In the genomic region with DNA sequence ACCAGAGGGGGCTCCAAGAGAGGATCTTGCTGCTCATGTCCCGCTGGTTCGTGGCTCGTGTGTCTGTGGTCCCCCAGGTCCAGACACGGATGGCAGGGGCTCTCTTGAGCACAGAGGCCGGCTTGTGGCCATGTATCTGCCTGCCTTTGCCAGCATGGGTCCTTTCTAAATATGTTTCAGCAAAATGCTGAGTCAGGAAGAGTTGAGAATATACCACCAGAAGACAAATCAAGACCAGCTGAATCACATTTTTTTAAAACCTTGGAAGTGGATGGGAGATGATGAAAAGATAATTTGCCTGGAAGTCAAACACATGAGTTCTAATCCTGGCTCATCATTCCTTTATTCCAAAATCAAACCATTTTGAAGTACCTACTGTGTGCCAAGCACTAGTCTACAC, we compare ENCODE assay signal across 14 cellular contexts. TPM values are rescaled to one million over a fixed set of nuclear protein-coding genes. Genes with fewer than 3 reads are reported as not detected.
DNase-seq lines count a peak whose midpoint lies in the region; ATAC-seq and TF ChIP-seq lines count a peak whose summit lies in the region.
"Had no signal": no experiment of that assay in that cellular context is flagged by ENCODE, and none has a peak within 500 bp of the region (broad histone marks: within the 10 kb centered on the region; RNA-seq: fewer than 3 reads in every experiment).

No MANE protein-coding gene starts in this region.

- no peak overlapping the region for H3K4me3 ChIP-seq in mesenchymal stem cell (ENCODE audit: insufficient read depth in 1 of 2, low read depth in 1 of 2, low read length in 2 of 2)
- H3K4me3 ChIP-seq: BLaER1 had no signal

- WGBS in mesenchymal stem cell, result 89% methylated on average over 5 of the region's 5 CpGs

- peaks cover 7 to 29% of the 10 kb centered on the region in 2 experiments for H3K36me3 ChIP-seq in mesenchymal stem cell (ENCODE audit: control insufficient read depth in 1 of 2, insufficient read depth in 2 of 2, low read depth in 1 of 2, low read length in 2 of 2)
- H3K36me3 ChIP-seq: BLaER1 had no signal

- peak overlapping the region; percentile 86 for H4K8ac ChIP-seq in mesenchymal stem cell (ENCODE audit: low read length)

- TF ChIP-seq CTCF in HFFc6 (IDR thresholded peaks at IDR 0.05), result no peak

- peak overlapping the region; percentile 90 to 99 for H2BK12ac ChIP-seq in mesenchymal stem cell (ENCODE audit: low read length in 2 of 2)

- H3K4me3 Mint-ChIP-seq in HFFc6 (peak overlapping the region; percentile 54), T-cell (no peak overlapping the region)
- H3K4me3 Mint-ChIP-seq: nephron progenitor cell had no signal

- ATAC-seq in HG03097 (IDR thresholded peaks at IDR 0.05; ENCODE audit: low FRiP score, unreplicated experiment) (no peak), T-cell (replicated peaks in 1 of 4) (no peak)
- ATAC-seq: activated CD4-positive, CD25-positive, alpha-beta regulatory T cell treated with anti-CD3 and anti-CD28 coated beads, Interleukin-2, amount 50 U/mL, for 24 hours had no signal

- H3K14ac ChIP-seq in mesenchymal stem cell (ENCODE audit: low read length in 2 of 2), result no peak overlapping the region

- peak; percentile 28 for DNase-seq in HFFc6
- no peak for DNase-seq in caudate nucleus (lab: John Stamatoyannopoulos, UW)
- no peak for DNase-seq in mesenchymal stem cell
- DNase-seq in substantia nigra (lab: John Stamatoyannopoulos, UW), result no peak
- DNase-seq in NCI-H2227 (lab: John Stamatoyannopoulos, UW; ENCODE audit: unreplicated experiment), result no peak
- DNase-seq in stimulated activated naive CD4-positive, alpha-beta T cell treated with Interleukin-2 at 50 U/mL for 16 hours (lab: John Stamatoyannopoulos, UW), result no peak
- no peak for DNase-seq in T-cell
- DNase-seq: NCI-H1092 treated with DMSO at 0.1 percent for 48 hours; NCI-H2227 treated with DMSO at 0.1 percent for 48 hours; nephron progenitor cell; stimulated activated CD4-positive, alpha-beta T cell treated with anti-CD3 and anti-CD28 coated beads, Interleukin-12 subunit alpha, Interleukin-12 subunit beta, amount 100 ng/mL, for 4 hours had no signal

- peak overlapping the region; percentile 92 for H3K27ac Mint-ChIP-seq in HFFc6
- no peak overlapping the region for H3K27ac Mint-ChIP-seq in T-cell
- H3K27ac Mint-ChIP-seq: nephron progenitor cell had no signal

- peak overlapping the region; percentile 94 for H2BK120ac ChIP-seq in mesenchymal stem cell (ENCODE audit: low read depth, low read length)

- CTCF ChIA-PET in T-cell (lab: Charles Lee), result no interaction called here

- H3K18ac ChIP-seq in mesenchymal stem cell (ENCODE audit: low read depth in 1 of 2, low read length in 2 of 2), result peak overlapping the region; percentile 93

- peaks cover 38% of the 10 kb centered on the region for H3K4me1 ChIP-seq in mesenchymal stem cell (ENCODE audit: control insufficient read depth, insufficient read depth, low read depth, low read length)
- H3K4me1 ChIP-seq: BLaER1 had no signal

- H3K27ac ChIP-seq in caudate nucleus (ENCODE audit: low read depth, low read length) (peak overlapping the region; percentile 79), mesenchymal stem cell (ENCODE audit: low read length, poor library complexity, severe bottlenecking) (peak overlapping the region; percentile 95), substantia nigra (ENCODE audit: low read depth, low read length, poor library complexity, severe bottlenecking) (peak overlapping the region; percentile 56)
- H3K27ac ChIP-seq: BLaER1 had no signal

- H2AK5ac ChIP-seq in mesenchymal stem cell (ENCODE audit: low read length, severe bottlenecking), result peak overlapping the region; percentile 98

- H3K27me3 ChIP-seq in mesenchymal stem cell (ENCODE audit: control insufficient read depth in 1 of 2, insufficient read depth in 1 of 2, low read length in 2 of 2), result no peaks in the 10 kb centered on the region
- H3K27me3 ChIP-seq: BLaER1 had no signal

- H3K4me2 ChIP-seq in mesenchymal stem cell (ENCODE audit: low read length, poor library complexity, severe bottlenecking), result no peak overlapping the region
- H3K4me2 ChIP-seq: BLaER1 had no signal

- peak overlapping the region; percentile 65 for H2BK15ac ChIP-seq in mesenchymal stem cell (ENCODE audit: low read depth, poor library complexity, severe bottlenecking)

- peak overlapping the region; percentile 55 to 88 for H3K4ac ChIP-seq in mesenchymal stem cell (ENCODE audit: low read depth in 1 of 2, low read length in 2 of 2)

- H3K9me3 Mint-ChIP-seq in HFFc6 (no peaks in the 10 kb centered on the region), T-cell (no peaks in the 10 kb centered on the region)
- H3K9me3 Mint-ChIP-seq: nephron progenitor cell had no signal

- H3K9ac ChIP-seq in mesenchymal stem cell (ENCODE audit: low read length), result no peak overlapping the region
- H3K9ac ChIP-seq: BLaER1 had no signal

- peak overlapping the region; percentile 86 for H2BK5ac ChIP-seq in mesenchymal stem cell (ENCODE audit: low read depth, low read length, poor library complexity, severe bottlenecking)

- peak overlapping the region; percentile 80 for H4K91ac ChIP-seq in mesenchymal stem cell (ENCODE audit: low read length)

- POLR2A ChIA-PET in T-cell (lab: Charles Lee), result no interaction called here

- H3K4me1 Mint-ChIP-seq in HFFc6 (ENCODE audit: low read depth) (peaks cover 93% of the 10 kb centered on the region), T-cell (no peaks in the 10 kb centered on the region)

- no peak overlapping the region for H3K23ac ChIP-seq in mesenchymal stem cell (ENCODE audit: low read length in 2 of 2)

- peaks cover 36% of the 10 kb centered on the region for H3K79me1 ChIP-seq in mesenchymal stem cell (replicated peaks; ENCODE audit: low read length, poor library complexity, severe bottlenecking)

- H2AFZ ChIP-seq in mesenchymal stem cell (ENCODE audit: low read depth, low read length), result no peak overlapping the region

- H3K36me3 Mint-ChIP-seq in HFFc6 (ENCODE audit: low read depth) (peaks cover 57% of the 10 kb centered on the region), T-cell (no peaks in the 10 kb centered on the region)

- H3K9me3 ChIP-seq in mesenchymal stem cell (ENCODE audit: control insufficient read depth, low read length), result no peaks in the 10 kb centered on the region
- H3K9me3 ChIP-seq: BLaER1 had no signal

- peaks cover 5% of the 10 kb centered on the region; the same call in 1 of the 2 replicates for H3K27me3 Mint-ChIP-seq in HFFc6 (ENCODE audit: insufficient read depth)
- H3K27me3 Mint-ChIP-seq in T-cell, result peaks cover 29 to 40% of the 10 kb centered on the region in 2 donors

RNA-seq across cellular contexts. Expression of a gene that starts 58.0 kb away (rescaled TPM):
- 10 to 100 TPM; 11.0 to 37.3 (median 14.1) TPM for total RNA-seq in HFFc6 (2021; fragmentation: NEBNext Ultra II Directional; extraction: Animal tissue kit (Norgen Biotek cat#: 25700))
- 8.2 TPM for polyA plus RNA-seq in mesenchymal stem cell (2013, experiment 1 of 2)
- polyA plus RNA-seq in mesenchymal stem cell (2013, experiment 2 of 2), result 7.9 TPM
- total RNA-seq in T-cell, result under 1 TPM; 0.25 to 0.50 (median 0.30) TPM

Comparison
In these comparisons a context has a peak if more than half of its experiments do, and no peak if none do; other contexts are left out.
1. RNA of a gene that starts 58.0 kb away (total RNA-seq): 11.0 to 37.3 TPM in HFFc6; 0.25 to 0.50 TPM in T-cell; every median in the first group is over 4 times any median in the second.
2. Peak in every context shown above with its lines, with median percentiles within 50 percentile points of each other: H3K27ac ChIP-seq.